In genomic region chrX:46978341-46979291, GRCh38 we compare ENCODE assay signal across 8 cellular contexts.
A peak's percentile ranks its signal among the peaks of the same experiment; 100 is the strongest.
DNase-seq lines count a peak whose midpoint lies in the region; ATAC-seq and TF ChIP-seq lines count a peak whose summit lies in the region.

No MANE protein-coding gene starts in this region.

- intact Hi-C loops in mucosa of descending colon (cut with DNase I, micrococcal nuclease) = no loop called here

- H3K36me3 ChIP-seq in mucosa of descending colon (ENCODE audit: low read depth) = no peaks in the 10 kb centered on the region

- no peaks in the 10 kb centered on the region for H3K9me3 ChIP-seq in mucosa of descending colon

- no peaks in the 10 kb centered on the region for H3K4me1 ChIP-seq in mucosa of descending colon (ENCODE audit: low read depth)

- peak; percentile 49 for TF ChIP-seq CTCF in mucosa of descending colon (IDR thresholded peaks at IDR 0.05)

- DNase-seq in DMS53 treated with DMSO at 0.1 percent for 48 hours (lab: John Stamatoyannopoulos, UW; ENCODE audit: unreplicated experiment) = peak; percentile 74
- DNase-seq in NCI-H526 treated with DMSO at 0.1 percent for 48 hours (lab: John Stamatoyannopoulos, UW) = peak; percentile 46
- peak; percentile 55 to 64 for DNase-seq in activated CD4-positive, alpha-beta T cell treated with anti-CD3 and anti-CD28 coated beads, Interleukin-2, amount 50 U/mL, for 4 hours
- DNase-seq in effector CD8-positive, alpha-beta T cell (lab: John Stamatoyannopoulos, UW) = peak; percentile 25
- peak; percentile 60 to 90 (median 78) for DNase-seq in mucosa of descending colon
- peak; percentile 25 to 60 for DNase-seq in stimulated activated CD8-positive, alpha-beta memory T cell treated with anti-CD3 and anti-CD28 coated beads, Interleukin-7, amount 100 ng/mL, for 48 hours (ENCODE audit: extremely low read depth in 1 of 2, low read depth in 1 of 2)
- no peak for DNase-seq in cerebellar nuclear complex (lab: John Stamatoyannopoulos, UW)

- ATAC-seq in HG02763 (IDR thresholded peaks at IDR 0.05; ENCODE audit: unreplicated experiment) (peak; percentile 58), mucosa of descending colon (peak; percentile 93)

- no peak overlapping the region for H3K4me3 ChIP-seq in mucosa of descending colon

Comparison
In these comparisons a context has a peak if more than half of its experiments do, and no peak if none do; other contexts are left out.
1. DNase-seq: peak in DMS53 treated with DMSO at 0.1 percent for 48 hours (single experiment), NCI-H526 treated with DMSO at 0.1 percent for 48 hours (single experiment), activated CD4-positive, alpha-beta T cell treated with anti-CD3 and anti-CD28 coated beads, Interleukin-2, amount 50 U/mL, for 4 hours (2 of 2), effector CD8-positive, alpha-beta T cell (single experiment), mucosa of descending colon (3 of 3) and stimulated activated CD8-positive, alpha-beta memory T cell treated with anti-CD3 and anti-CD28 coated beads, Interleukin-7, amount 100 ng/mL, for 48 hours (2 of 2); none in cerebellar nuclear complex (0 of 2).